Comparison of ENCODE assay signal across 8 cellular contexts in genomic region chr17:8185580-8186445, GRCh38. TPM values are rescaled to one million over a fixed set of nuclear protein-coding genes. Genes with fewer than 3 reads are reported as not detected.
A peak's percentile ranks its signal among the peaks of the same experiment; 100 is the strongest.
DNase-seq lines count a peak whose midpoint lies in the region; ATAC-seq and TF ChIP-seq lines count a peak whose summit lies in the region.

No MANE protein-coding gene starts in this region.

- H3K27me3 ChIP-seq in HUES48 (ENCODE audit: control insufficient read depth, insufficient read depth, low read length) (peaks cover 13% of the 10 kb centered on the region), gastroesophageal sphincter (no peaks in the 10 kb centered on the region), neutrophil (peaks cover 21% of the 10 kb centered on the region)

- peak; percentile 95 for DNase-seq in ELF-1 (ENCODE audit: low read depth, low spot score)
- DNase-seq in SHP77 (lab: John Stamatoyannopoulos, UW) = peak; percentile 86 to 89
- peak; percentile 74 for DNase-seq in activated gamma-delta T cell (lab: John Stamatoyannopoulos, UW)
- DNase-seq in substantia nigra (lab: John Stamatoyannopoulos, UW) = peak; percentile 47 to 90 (median 81)

- peak overlapping the region; percentile 13; the same call in 1 of the 2 replicates for H3K9ac ChIP-seq in HUES48 (ENCODE audit: low read depth, low read length)

- TF ChIP-seq EP300 in gastroesophageal sphincter (IDR thresholded peaks at IDR 0.05) = no peak

- H3K4me3 ChIP-seq in HUES48 (ENCODE audit: low read depth, low read length) (peak overlapping the region; percentile 87), gastroesophageal sphincter (peak overlapping the region; percentile 67 to 77), neutrophil (ENCODE audit: low read depth in 1 of 2, low read length in 1 of 2) (peak overlapping the region; percentile 53 to 58)

- peaks cover 8% of the 10 kb centered on the region for H3K4me1 ChIP-seq in HUES48 (ENCODE audit: control insufficient read depth, insufficient read depth, low read length)
- peaks cover 6 to 44% (median 14%) of the 10 kb centered on the region in 3 donors for H3K4me1 ChIP-seq in gastroesophageal sphincter
- peaks cover 45 to 50% of the 10 kb centered on the region in 2 experiments for H3K4me1 ChIP-seq in neutrophil (ENCODE audit: control insufficient read depth in 1 of 2, insufficient read depth in 1 of 2, low read depth in 1 of 2, low read length in 1 of 2)

- ATAC-seq in gastroesophageal sphincter = peak; percentile 55
- ATAC-seq in GM19023 (IDR thresholded peaks at IDR 0.05; ENCODE audit: unreplicated experiment) = no peak

- TF ChIP-seq POLR2A in gastroesophageal sphincter (IDR thresholded peaks at IDR 0.05) = peak; percentile 57 to 70

- no peaks in the 10 kb centered on the region for H3K9me3 ChIP-seq in HUES48 (ENCODE audit: control insufficient read depth, insufficient read depth, low read length)
- H3K9me3 ChIP-seq in gastroesophageal sphincter = no peaks in the 10 kb centered on the region
- no peaks in the 10 kb centered on the region for H3K9me3 ChIP-seq in neutrophil

- 0 to 1% methylated on average over 19 to 24 of the region's 44 CpGs for WGBS in gastroesophageal sphincter (ENCODE audit: low coverage in 1 of 2), 2 donors

- peak overlapping the region; percentile 44 for H3K27ac ChIP-seq in HUES48 (ENCODE audit: low read depth, low read length)
- H3K27ac ChIP-seq in gastroesophageal sphincter = peak overlapping the region; percentile 85 to 98 (median 96)
- peak overlapping the region; percentile 95 for H3K27ac ChIP-seq in neutrophil
- peak overlapping the region; percentile 96 for H3K27ac ChIP-seq in substantia nigra (ENCODE audit: low read depth, low read length, poor library complexity, severe bottlenecking)

- TF ChIP-seq CTCF in gastroesophageal sphincter (IDR thresholded peaks at IDR 0.05) (no peak), neutrophil (IDR thresholded peaks at IDR 0.05) (no peak)

- H3K36me3 ChIP-seq in HUES48 (ENCODE audit: control insufficient read depth, insufficient read depth, low read length) (no peaks in the 10 kb centered on the region), gastroesophageal sphincter (no peaks in the 10 kb centered on the region), neutrophil (no peaks in the 10 kb centered on the region)

RNA-seq across cellular contexts. Expression of gene BORCS6, which starts 4.2 kb away (rescaled TPM):
- total RNA-seq in gastroesophageal sphincter = 10 to 100 TPM in 3 of 4 donors, 1 to 10 TPM in 1; 8.1 to 16.1 (median 12.4) TPM

RNA-seq across cellular contexts. Expression of gene TMEM107, which starts 9.6 kb away (rescaled TPM):
- 10 to 100 TPM; 11.2 to 18.8 (median 15.5) TPM for total RNA-seq in gastroesophageal sphincter

RNA-seq across cellular contexts. Expression of gene VAMP2, which starts 23.1 kb away (rescaled TPM):
- total RNA-seq in gastroesophageal sphincter = 10 to 100 TPM; 14.6 to 39.8 (median 33.4) TPM

RNA-seq across cellular contexts. Expression of gene AURKB, which starts 24.6 kb away (rescaled TPM):
- total RNA-seq in gastroesophageal sphincter = 1 to 10 TPM in 2 of 4 donors, under 1 TPM in 2; 0.54 to 5.3 (median 2.4) TPM

RNA-seq across cellular contexts. Expression of gene PER1, which starts 33.6 kb away (rescaled TPM):
- 100 to 1,000 TPM in 3 of 4 donors, 10 to 100 TPM in 1; 67.1 to 188 (median 136) TPM for total RNA-seq in gastroesophageal sphincter

Comparison
In these comparisons a context has a peak if more than half of its experiments do, and no peak if none do; other contexts are left out.
1. H3K27ac ChIP-seq: peak in every context shown above with its lines; median percentile 96 in substantia nigra; 96 in gastroesophageal sphincter; 95 in neutrophil; 44 in HUES48.